ENCODE assay signal across 1 cellular context in the genomic region with DNA sequence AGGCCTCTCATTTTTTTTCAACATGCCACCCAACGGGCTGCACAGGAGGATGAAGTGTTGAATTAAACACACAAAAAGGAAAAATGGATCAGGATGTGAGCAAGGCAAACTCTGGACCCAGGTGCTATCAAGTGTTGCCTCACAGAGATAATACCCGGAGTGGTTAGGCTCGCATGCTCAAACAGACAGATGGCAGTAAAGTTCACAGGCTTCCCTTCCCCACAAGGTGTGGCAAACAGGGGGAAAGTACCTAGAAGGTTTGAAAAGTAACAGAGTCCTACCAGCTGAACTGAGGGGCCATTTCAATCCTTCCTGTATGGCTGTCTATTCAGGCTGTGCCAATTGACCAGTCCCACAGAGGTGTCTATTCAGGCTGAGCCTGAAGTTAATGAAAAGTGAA.
TF ChIP-seq lines count a peak whose summit lies in the region.

No MANE protein-coding gene starts in this region.

TF ChIP-seq in GM12878, 131 proteins besides CTCF, POLR2A, EP300 and RAD21 (continued from another document):
- TF ChIP-seq NR2C2 (IDR thresholded peaks at IDR 0.05; ENCODE audit: borderline replicate concordance, control insufficient read depth, insufficient read length, low read depth) (no peak), ASH2L (IDR thresholded peaks at IDR 0.05; ENCODE audit: borderline replicate concordance, low read depth) (no peak)
- TF ChIP-seq, protein P1, sequence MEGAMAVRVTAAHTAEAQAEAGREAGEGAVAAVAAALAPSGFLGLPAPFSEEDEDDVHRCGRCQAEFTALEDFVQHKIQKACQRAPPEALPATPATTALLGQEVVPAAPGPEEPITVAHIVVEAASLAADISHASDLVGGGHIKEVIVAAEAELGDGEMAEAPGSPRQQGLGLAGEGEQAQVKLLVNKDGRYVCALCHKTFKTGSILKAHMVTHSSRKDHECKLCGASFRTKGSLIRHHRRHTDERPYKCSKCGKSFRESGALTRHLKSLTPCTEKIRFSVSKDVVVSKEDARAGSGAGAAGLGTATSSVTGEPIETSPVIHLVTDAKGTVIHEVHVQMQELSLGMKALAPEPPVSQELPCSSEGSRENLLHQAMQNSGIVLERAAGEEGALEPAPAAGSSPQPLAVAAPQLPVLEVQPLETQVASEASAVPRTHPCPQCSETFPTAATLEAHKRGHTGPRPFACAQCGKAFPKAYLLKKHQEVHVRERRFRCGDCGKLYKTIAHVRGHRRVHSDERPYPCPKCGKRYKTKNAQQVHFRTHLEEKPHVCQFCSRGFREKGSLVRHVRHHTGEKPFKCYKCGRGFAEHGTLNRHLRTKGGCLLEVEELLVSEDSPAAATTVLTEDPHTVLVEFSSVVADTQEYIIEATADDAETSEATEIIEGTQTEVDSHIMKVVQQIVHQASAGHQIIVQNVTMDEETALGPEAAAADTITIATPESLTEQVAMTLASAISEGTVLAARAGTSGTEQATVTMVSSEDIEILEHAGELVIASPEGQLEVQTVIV (IDR thresholded peaks at IDR 0.05; ENCODE audit: borderline replicate concordance, partially characterized antibody), result no peak
